ENCODE assay signal across 21 cellular contexts in the genomic region with DNA sequence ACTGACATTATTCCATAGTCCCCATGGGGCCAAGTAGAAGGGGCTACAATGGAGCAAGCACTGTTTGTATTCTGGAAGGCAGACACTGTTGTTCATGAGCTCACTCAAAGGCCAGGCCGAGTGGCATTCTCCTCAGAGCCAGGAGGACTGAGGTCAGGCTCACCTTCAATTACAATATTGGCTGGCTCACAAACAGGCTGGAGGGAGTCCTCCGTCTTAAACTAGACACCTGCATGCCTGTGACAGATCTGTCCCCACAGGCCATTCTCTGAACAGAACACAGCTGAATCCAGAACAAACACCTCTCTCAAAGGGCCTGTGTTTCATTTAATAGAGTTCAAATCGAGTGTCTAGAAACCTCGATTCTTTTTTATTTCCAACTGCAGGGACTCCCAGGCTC.
"Had no signal": no experiment of that assay in that cellular context is flagged by ENCODE, and none has a peak within 500 bp of the region (broad histone marks: within the 10 kb centered on the region; RNA-seq: fewer than 3 reads in every experiment).

No MANE protein-coding gene starts in this region.

- H3K9me3 ChIP-seq: colonic mucosa, left ventricle myocardium inferior, prostate gland, sigmoid colon, upper lobe of left lung, vagina had no signal

- ATAC-seq: foreskin keratinocyte; left cardiac atrium; natural killer cell treated with Interleukin-12 subunit alpha and Interleukin-12 subunit beta and Interleukin-15 and Interleukin-18, amount 100 ng/mL, for 72 hours had no signal

- H3K4me3 Mint-ChIP-seq: natural killer cell treated with Interleukin-12 subunit alpha and Interleukin-12 subunit beta and Interleukin-15 and Interleukin-18, amount 100 ng/mL, for 72 hours had no signal

- DNase-seq: colonic mucosa; dermis blood vessel endothelial cell; erythroblast; foreskin keratinocyte; kidney; left cardiac atrium; left ventricle myocardium inferior; mesenchymal stem cell; midbrain; retina; sigmoid colon; small intestine; stimulated activated CD4-positive, alpha-beta T cell treated with anti-CD3 and anti-CD28 coated beads, Interleukin-12 subunit alpha, Interleukin-12 subunit beta, amount 100 ng/mL, for 4 hours; stimulated activated CD4-positive, alpha-beta T cell treated with anti-CD3 and anti-CD28 coated beads, Interleukin-2, amount 100 ng/mL, for 48 hours; stimulated activated naive CD4-positive, alpha-beta T cell treated with Interleukin-2 at 50 U/mL for 16 hours; upper lobe of left lung had no signal

- H3K79me2 ChIP-seq: parathyroid adenoma had no signal

- H2AFZ ChIP-seq: parathyroid adenoma had no signal

- H3K4me1 ChIP-seq: colonic mucosa, foreskin keratinocyte, left ventricle myocardium inferior, parathyroid adenoma, prostate gland, sigmoid colon, upper lobe of left lung, vagina had no signal

- H3K36me3 Mint-ChIP-seq: natural killer cell treated with Interleukin-12 subunit alpha and Interleukin-12 subunit beta and Interleukin-15 and Interleukin-18, amount 100 ng/mL, for 72 hours had no signal

- H3K36me3 ChIP-seq: colonic mucosa, left ventricle myocardium inferior, prostate gland, sigmoid colon, upper lobe of left lung, vagina had no signal

- H3K9ac ChIP-seq: parathyroid adenoma had no signal

- H3K27ac Mint-ChIP-seq: natural killer cell treated with Interleukin-12 subunit alpha and Interleukin-12 subunit beta and Interleukin-15 and Interleukin-18, amount 100 ng/mL, for 72 hours had no signal

- H3K27me3 Mint-ChIP-seq: natural killer cell treated with Interleukin-12 subunit alpha and Interleukin-12 subunit beta and Interleukin-15 and Interleukin-18, amount 100 ng/mL, for 72 hours had no signal

- H3K4me3 ChIP-seq: colonic mucosa, left ventricle myocardium inferior, lung, prostate gland, sigmoid colon, upper lobe of left lung, vagina had no signal

- H3K27ac ChIP-seq: colonic mucosa, foreskin keratinocyte, left ventricle myocardium inferior, parathyroid adenoma, prostate gland, sigmoid colon, upper lobe of left lung, vagina had no signal

- H3K27me3 ChIP-seq: colonic mucosa, foreskin keratinocyte, sigmoid colon, upper lobe of left lung, vagina had no signal
